ENCODE assay signal across 8 cellular contexts in the genomic region with DNA sequence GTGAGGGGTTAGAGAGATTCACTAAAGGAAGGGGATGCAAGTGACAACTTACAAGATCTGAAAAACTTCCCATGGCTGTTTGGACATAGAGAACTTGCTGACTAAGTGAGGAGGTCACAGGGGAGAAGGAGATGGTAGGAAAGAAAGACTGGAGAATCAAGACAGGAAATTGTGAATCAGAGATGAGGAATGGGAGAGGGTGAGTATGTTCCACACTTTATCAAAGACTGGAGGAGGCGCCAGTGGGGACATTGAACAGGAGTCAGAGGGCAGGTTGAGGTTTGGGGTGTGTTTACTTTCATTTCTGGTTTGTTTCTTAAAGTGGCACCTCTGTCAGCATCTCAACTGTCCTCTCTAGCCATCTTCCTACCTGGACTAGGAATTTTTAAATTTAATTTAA. TPM values are rescaled to one million over a fixed set of nuclear protein-coding genes. Genes with fewer than 3 reads are reported as not detected.
DNase-seq lines count a peak whose midpoint lies in the region; ATAC-seq, FAIRE-seq and TF ChIP-seq lines count a peak whose summit lies in the region.
"Not testable (repeated sequence)": the region's sequence is repeated elsewhere in the genome, so short reads cannot be mapped to it uniquely, and the experiment has no call there.

No MANE protein-coding gene starts in this region.

- TF ChIP-seq CTCF in AG04449 (IDR thresholded peaks at IDR 0.05; ENCODE audit: insufficient read depth, low read length, missing control alignments); epithelial cell of esophagus (IDR thresholded peaks at IDR 0.05; ENCODE audit: insufficient read depth, low read depth, low read length, missing control alignments); foreskin keratinocyte (conservative IDR thresholded peaks at IDR 0.05); osteoblast (IDR thresholded peaks at IDR 0.05; ENCODE audit: extremely low read depth, low read depth, low read length): not testable (repeated sequence)

- not testable (repeated sequence) for H3K4me1 ChIP-seq in adipocyte (ENCODE audit: control insufficient read depth, insufficient read depth, low read length); foreskin keratinocyte; osteoblast (ENCODE audit: insufficient read depth, low read length)

- H3K27ac ChIP-seq in foreskin keratinocyte = not testable (repeated sequence)
- peak overlapping the region; percentile 63 for H3K27ac ChIP-seq in osteoblast (ENCODE audit: low read depth, low read length)

- POLR2A ChIA-PET in AG04449 (lab: Yijun Ruan, JAX) = not testable (repeated sequence)

- not testable (repeated sequence) for H4K20me1 ChIP-seq in osteoblast (ENCODE audit: insufficient read depth, low read length)

- H3K79me2 ChIP-seq in osteoblast (ENCODE audit: insufficient read depth, low read length) = not testable (repeated sequence)

- CTCF ChIA-PET in AG04449 (lab: Yijun Ruan, JAX) = not testable (repeated sequence)

- not testable (repeated sequence) for H3K4me3 ChIP-seq in AG04449 (ENCODE audit: low read depth, low read length); epithelial cell of esophagus (ENCODE audit: low read length); osteoblast (ENCODE audit: insufficient read depth, low read length)
- peak overlapping the region; percentile 54 for H3K4me3 ChIP-seq in adipocyte (ENCODE audit: low read length)

- peak overlapping the region; percentile 36 for H3K4me2 ChIP-seq in osteoblast (ENCODE audit: insufficient read depth, low read length)

- peak; percentile 79 for ATAC-seq in foreskin keratinocyte

- H3K9ac ChIP-seq in adipocyte (ENCODE audit: low read length) = not testable (repeated sequence)

- FAIRE-seq in HTR-8/SVneo (lab: Jason Lieb, UNC) = not testable (repeated sequence)

- not testable (repeated sequence) for H2AFZ ChIP-seq in osteoblast (ENCODE audit: low read length)

- not testable (repeated sequence) for H3K9me3 ChIP-seq in adipocyte (ENCODE audit: control insufficient read depth, low read length); osteoblast (ENCODE audit: low read depth, low read length)

- not testable (repeated sequence) for H3K27me3 ChIP-seq in adipocyte (replicated peaks; ENCODE audit: control insufficient read depth, insufficient read depth, low read length); foreskin keratinocyte; osteoblast (ENCODE audit: insufficient read depth, low read length)

- H3K36me3 ChIP-seq in adipocyte (ENCODE audit: control insufficient read depth, insufficient read depth, low read length, severe bottlenecking); osteoblast (ENCODE audit: insufficient read depth, low read length): not testable (repeated sequence)

- DNase-seq in AG04449 (ENCODE audit: low read depth, low spot score) (peak; percentile 17), GM03348 (ENCODE audit: low spot score) (peak; percentile 63), HTR-8/SVneo (ENCODE audit: insufficient read length, low spot score) (peak; percentile 9), RPMI7951 (ENCODE audit: low read depth) (peak; percentile 73), adipocyte (ENCODE audit: low read depth) (peak; percentile 31), epithelial cell of esophagus (ENCODE audit: low read depth) (peak; percentile 78), foreskin keratinocyte (peak; percentile 58 to 82)
- DNase-seq in osteoblast (ENCODE audit: insufficient read length, low spot score, missing footprints) = not testable (repeated sequence)

RNA-seq across cellular contexts. Expression of a gene that starts 24.5 kb away (rescaled TPM):
- total RNA-seq in RPMI7951 (2014; rRNA removed; shearing (Covaris generic)) = 7.7 and 8.1 TPM in 2 replicates
- 10.1 and 11.1 TPM in 2 replicates for total RNA-seq in foreskin keratinocyte
- polyA plus RNA-seq in foreskin keratinocyte = 2.7 and 3.3 TPM in 2 replicates
- total RNA-seq in osteoblast = 15.6 and 19.4 TPM in 2 replicates

RNA-seq across cellular contexts. Expression of a gene that starts 59.2 kb away (rescaled TPM):
- total RNA-seq in RPMI7951 (2014; rRNA removed; shearing (Covaris generic)) = 7.3 and 7.7 TPM in 2 replicates
- total RNA-seq in foreskin keratinocyte = 18.3 and 18.9 TPM in 2 replicates
- polyA plus RNA-seq in foreskin keratinocyte = 9.0 and 9.7 TPM in 2 replicates
- total RNA-seq in osteoblast = 26.1 and 29.5 TPM in 2 replicates
